Comparison of ENCODE assay signal across 8 cellular contexts in genomic region chr11:76444065-76444383, GRCh38.
DNase-seq lines count a peak whose midpoint lies in the region; ATAC-seq and TF ChIP-seq lines count a peak whose summit lies in the region.

No MANE protein-coding gene starts in this region.

- no peaks in the 10 kb centered on the region for H3K9me3 ChIP-seq in SK-N-MC (ENCODE audit: low read depth, low read length)

- peak overlapping the region; percentile 99 for H3K9ac ChIP-seq in SK-N-MC (ENCODE audit: insufficient read length)

- DNase-seq in SK-N-MC (ENCODE audit: low read depth, low spot score) (no peak), fibroblast of mammary gland (ENCODE audit: low read depth) (no peak), retinal pigment epithelial cell (ENCODE audit: low read depth) (no peak), NCI-H1105 treated with DMSO at 0.1 percent for 48 hours (lab: John Stamatoyannopoulos, UW) (no peak)
- DNase-seq in activated CD4-positive, CD25-positive, alpha-beta regulatory T cell (lab: John Stamatoyannopoulos, UW): no peak

- TF ChIP-seq CTCF in GM12875 (IDR thresholded peaks at IDR 0.05; ENCODE audit: borderline replicate concordance, insufficient read depth, low read depth, low read length): no peak
- TF ChIP-seq CTCF in fibroblast of mammary gland (conservative IDR thresholded peaks at IDR 0.05; ENCODE audit: control insufficient read depth, insufficient read depth, low read depth, low read length): no peak
- no peak for TF ChIP-seq CTCF in retinal pigment epithelial cell (conservative IDR thresholded peaks at IDR 0.05; ENCODE audit: low read depth, low read length)

- ATAC-seq in GM18858 (IDR thresholded peaks at IDR 0.05; ENCODE audit: unreplicated experiment) (no peak), GM21381 (IDR thresholded peaks at IDR 0.05; ENCODE audit: unreplicated experiment) (no peak)

- H3K4me3 ChIP-seq in GM12875 (ENCODE audit: low read depth, low read length): peak overlapping the region; percentile 82
- H3K4me3 ChIP-seq in SK-N-MC: peak overlapping the region; percentile 98
- peak overlapping the region; percentile 83 for H3K4me3 ChIP-seq in fibroblast of mammary gland (ENCODE audit: control insufficient read depth, low read depth, low read length)
- H3K4me3 ChIP-seq in retinal pigment epithelial cell (ENCODE audit: low read length): peak overlapping the region; percentile 98

- peaks cover 25% of the 10 kb centered on the region for H3K36me3 ChIP-seq in SK-N-MC (ENCODE audit: insufficient read depth, low read length)

- H3K27ac ChIP-seq in SK-N-MC: peak overlapping the region; percentile 94
